ENCODE assay signal across 26 cellular contexts in genomic region chr6:156700440-156701057, GRCh38.
"Had no signal": no experiment of that assay in that cellular context is flagged by ENCODE, and none has a peak within 500 bp of the region (broad histone marks: within the 10 kb centered on the region; RNA-seq: fewer than 3 reads in every experiment).

No MANE protein-coding gene starts in this region.

- H3K4me3 Mint-ChIP-seq: effector memory CD8-positive, alpha-beta T cell; immature natural killer cell; memory B cell; mesothelial cell of epicardium; natural killer cell treated with Interleukin-12 subunit alpha and Interleukin-12 subunit beta and Interleukin-15 and Interleukin-18, amount 100 ng/mL, for 72 hours; neural progenitor cell; stimulated activated naive B cell treated with anti-CD40 and anti-IgM and Interleukin-4, amounts not matched to agents 10 μg/mL and 1 μg/mL and 100 μg/mL, for 72 hours; stimulated activated naive CD8-positive, alpha-beta T cell treated with anti-CD3 and anti-CD28 coated beads, Interleukin-15, amount 100 ng/mL, for 72 hours had no signal

- FAIRE-seq: keratinocyte had no signal

- DNase-seq: effector memory CD8-positive, alpha-beta T cell; immature natural killer cell; left cardiac atrium; left ventricle myocardium inferior; lower lobe of right lung; nucleus accumbens; right lobe of liver; spleen; stimulated activated CD4-positive, alpha-beta T cell treated with anti-CD3 and anti-CD28 coated beads, Interleukin-15, amount 100 ng/mL, for 24 hours; stimulated activated CD4-positive, alpha-beta T cell treated with anti-CD3 and anti-CD28 coated beads, Interleukin-1b, Interleukin-23, amount 100 ng/mL, for 48 hours; stimulated activated CD4-positive, alpha-beta T cell treated with anti-CD3 and anti-CD28 coated beads, Interleukin-4, amount 100 ng/mL, for 24 hours; stimulated activated naive B cell treated with anti-CD40 and anti-IgM and Interleukin-4, amounts not matched to agents 10 μg/mL and 1 μg/mL and 100 μg/mL, for 72 hours; stimulated activated naive CD8-positive, alpha-beta T cell treated with anti-CD3 and anti-CD28 coated beads, Interleukin-15, amount 100 ng/mL, for 72 hours; testis; upper lobe of right lung had no signal

- H3K4me3 ChIP-seq: esophagus muscularis mucosa, left ventricle myocardium inferior, lower lobe of right lung, neural progenitor cell, prostate gland, right lobe of liver, spleen, testis, tibial nerve, upper lobe of right lung, vagina had no signal

- H3K27ac Mint-ChIP-seq: effector memory CD8-positive, alpha-beta T cell; immature natural killer cell; memory B cell; mesothelial cell of epicardium; natural killer cell treated with Interleukin-12 subunit alpha and Interleukin-12 subunit beta and Interleukin-15 and Interleukin-18, amount 100 ng/mL, for 72 hours; neural progenitor cell; stimulated activated naive B cell treated with anti-CD40 and anti-IgM and Interleukin-4, amounts not matched to agents 10 μg/mL and 1 μg/mL and 100 μg/mL, for 72 hours; stimulated activated naive CD8-positive, alpha-beta T cell treated with anti-CD3 and anti-CD28 coated beads, Interleukin-15, amount 100 ng/mL, for 72 hours had no signal

- H3K9me3 ChIP-seq: esophagus muscularis mucosa, left ventricle myocardium inferior, lower lobe of right lung, prostate gland, right lobe of liver, spleen, testis, tibial nerve, upper lobe of right lung, vagina had no signal

- H3K36me3 Mint-ChIP-seq: immature natural killer cell; memory B cell; mesothelial cell of epicardium; natural killer cell treated with Interleukin-12 subunit alpha and Interleukin-12 subunit beta and Interleukin-15 and Interleukin-18, amount 100 ng/mL, for 72 hours; neural progenitor cell had no signal

- H3K4me1 ChIP-seq: esophagus muscularis mucosa, left ventricle myocardium inferior, lower lobe of right lung, prostate gland, testis, upper lobe of right lung, vagina had no signal

- H3K79me2 ChIP-seq: parathyroid adenoma had no signal

- H3K9me3 Mint-ChIP-seq: effector memory CD8-positive, alpha-beta T cell; immature natural killer cell; memory B cell; natural killer cell treated with Interleukin-12 subunit alpha and Interleukin-12 subunit beta and Interleukin-15 and Interleukin-18, amount 100 ng/mL, for 72 hours; neural progenitor cell; stimulated activated naive CD8-positive, alpha-beta T cell treated with anti-CD3 and anti-CD28 coated beads, Interleukin-15, amount 100 ng/mL, for 72 hours had no signal

- H3K36me3 ChIP-seq: esophagus muscularis mucosa, left ventricle myocardium inferior, lower lobe of right lung, neural progenitor cell, prostate gland, right lobe of liver, spleen, tibial nerve, upper lobe of right lung, vagina had no signal

- H2AFZ ChIP-seq: neural progenitor cell, parathyroid adenoma had no signal

- H3K4me2 ChIP-seq: neural progenitor cell had no signal

- H3K27me3 Mint-ChIP-seq: memory B cell; stimulated activated naive B cell treated with anti-CD40 and anti-IgM and Interleukin-4, amounts not matched to agents 10 μg/mL and 1 μg/mL and 100 μg/mL, for 72 hours had no signal

- H3K27ac ChIP-seq: epithelial cell of prostate, esophagus muscularis mucosa, left ventricle myocardium inferior, lower lobe of right lung, neural progenitor cell, parathyroid adenoma, prostate gland, testis, tibial nerve, upper lobe of right lung, vagina had no signal

- H3K27me3 ChIP-seq: esophagus muscularis mucosa, right lobe of liver, spleen, testis, tibial nerve, upper lobe of right lung, vagina had no signal
